Comparison of ENCODE assay signal across 8 cellular contexts in genomic region chr22:18528597-18529415, GRCh38. TPM values are rescaled to one million over a fixed set of nuclear protein-coding genes. Genes with fewer than 3 reads are reported as not detected.
DNase-seq lines count a peak whose midpoint lies in the region; ATAC-seq and TF ChIP-seq lines count a peak whose summit lies in the region.
"Not testable (repeated sequence)": the region's sequence is repeated elsewhere in the genome, so short reads cannot be mapped to it uniquely, and the experiment has no call there.

No MANE protein-coding gene starts in this region.

- H3K36me3 ChIP-seq in esophagus muscularis mucosa; mesendoderm (ENCODE audit: control insufficient read depth, insufficient read depth, low read length): not testable (repeated sequence)

- H3K4me1 ChIP-seq in esophagus muscularis mucosa; mesendoderm (ENCODE audit: control insufficient read depth, low read depth, low read length): not testable (repeated sequence)

- peak overlapping the region; percentile 29 to 50 (median 36) for H3K4me3 ChIP-seq in esophagus muscularis mucosa
- not testable (repeated sequence) for H3K4me3 ChIP-seq in mesendoderm (ENCODE audit: low read length)

- WGBS in esophagus muscularis mucosa, result no CpG with 5 or more reads among the region's 66 CpGs
- WGBS in mesendoderm (ENCODE audit: extremely low coverage, insufficient coverage, low lambda C conversion rate), result no CpG with 5 or more reads among the region's 66 CpGs

- not testable (repeated sequence) for H3K79me2 ChIP-seq in mesendoderm (ENCODE audit: control insufficient read depth, insufficient read depth, low read length)

- not testable (repeated sequence) for H2AK5ac ChIP-seq in mesendoderm (ENCODE audit: low read length)

- not testable (repeated sequence) for H3K9ac ChIP-seq in mesendoderm (ENCODE audit: low read length)

- TF ChIP-seq POLR2A in esophagus muscularis mucosa (IDR thresholded peaks at IDR 0.05; ENCODE audit: low read depth), result not testable (repeated sequence)

- H2BK15ac ChIP-seq in mesendoderm (replicated peaks; ENCODE audit: low read depth), result not testable (repeated sequence)

- not testable (repeated sequence) for H3K18ac ChIP-seq in mesendoderm (ENCODE audit: low read length)

- not testable (repeated sequence) for H3K4ac ChIP-seq in mesendoderm (ENCODE audit: low read depth, low read length)

- intact Hi-C loops in esophagus muscularis mucosa (cut with DNase I), result not testable (repeated sequence)

- peak; percentile 57 for DNase-seq in AG09319 (ENCODE audit: extremely low read depth, low read depth)
- peak; percentile 57 for DNase-seq in SK-N-DZ (ENCODE audit: low spot score)
- peak; percentile 72 to 90 for DNase-seq in activated T-helper 1 cell treated with anti-CD3 and anti-CD28 coated beads, Interleukin-2, amount 50 U/mL, for 16 hours (ENCODE audit: low read depth in 1 of 2, low spot score in 1 of 2)
- peak; percentile 92 for DNase-seq in esophagus muscularis mucosa (ENCODE audit: extremely low spot score)
- DNase-seq in mesendoderm, result peak; percentile 70
- peak; percentile 93 for DNase-seq in stimulated activated CD4-positive, alpha-beta T cell treated with anti-CD3 and anti-CD28 coated beads, Interleukin-4, amount 100 ng/mL, for 24 hours

- not testable (repeated sequence) for TF ChIP-seq CTCF in AG09319 (IDR thresholded peaks at IDR 0.05; ENCODE audit: low read depth, low read length); esophagus muscularis mucosa (IDR thresholded peaks at IDR 0.05)

- ATAC-seq in GM19463 (IDR thresholded peaks at IDR 0.05; ENCODE audit: unreplicated experiment) (peak; percentile 71), HG03103 (IDR thresholded peaks at IDR 0.05; ENCODE audit: low read depth, unreplicated experiment) (peak; percentile 65)

- not testable (repeated sequence) for H4K5ac ChIP-seq in mesendoderm (ENCODE audit: low read length)

- not testable (repeated sequence) for H2BK5ac ChIP-seq in mesendoderm (ENCODE audit: low read length)

- not testable (repeated sequence) for H3K9me3 ChIP-seq in esophagus muscularis mucosa

- not testable (repeated sequence) for TF ChIP-seq EP300 in esophagus muscularis mucosa (IDR thresholded peaks at IDR 0.05)

- not testable (repeated sequence) for H2BK120ac ChIP-seq in mesendoderm (ENCODE audit: low read depth, low read length)

- not testable (repeated sequence) for H3K79me1 ChIP-seq in mesendoderm (ENCODE audit: low read length)

- H3K23ac ChIP-seq in mesendoderm (ENCODE audit: low read length), result not testable (repeated sequence)

- H3K27ac ChIP-seq in esophagus muscularis mucosa (replicated peaks in 1 of 4), result peak overlapping the region in 1 of 4 donors; percentile 47
- H3K27ac ChIP-seq in mesendoderm (ENCODE audit: low read depth, low read length), result not testable (repeated sequence)

- not testable (repeated sequence) for H3K4me2 ChIP-seq in mesendoderm (ENCODE audit: low read length)

- H3K27me3 ChIP-seq in esophagus muscularis mucosa; mesendoderm (ENCODE audit: insufficient read depth, low read length, poor library complexity): not testable (repeated sequence)

- not testable (repeated sequence) for H3K56ac ChIP-seq in mesendoderm (ENCODE audit: low read length)

- H4K8ac ChIP-seq in mesendoderm (ENCODE audit: low read depth, low read length), result not testable (repeated sequence)

RNA-seq across cellular contexts. Expression of gene TMEM191B, which starts 1.2 kb away (rescaled TPM):
- polyA plus RNA-seq in SK-N-DZ (2014; cell fraction: cytosol; rRNA removed), result not detected in 2 replicates
- 3.5 and 8.4 TPM in 2 replicates for polyA plus RNA-seq in SK-N-DZ (2014; cell fraction: nucleus; rRNA removed)
- 1 to 10 TPM in 1 of 4 donors, under 1 TPM in 1, not detected in 2; 0.26 to 3.6 TPM for total RNA-seq in esophagus muscularis mucosa
- polyA plus RNA-seq in mesendoderm (2013, experiment 1 of 2), result 0.20 TPM
- 0.18 TPM for polyA plus RNA-seq in mesendoderm (2013, experiment 2 of 2)

RNA-seq across cellular contexts. Expression of gene GGTLC3, which starts 10.8 kb away (rescaled TPM):
- polyA plus RNA-seq in SK-N-DZ (2014; cell fraction: cytosol; rRNA removed), result 0.37 TPM in 1 of 2 replicates, not detected in the other
- polyA plus RNA-seq in SK-N-DZ (2014; cell fraction: nucleus; rRNA removed), result 2.6 and 2.7 TPM in 2 replicates
- total RNA-seq in esophagus muscularis mucosa, result not detected
- not detected for polyA plus RNA-seq in mesendoderm (2013, experiment 1 of 2)
- not detected for polyA plus RNA-seq in mesendoderm (2013, experiment 2 of 2)
